12 cellular contexts compared by ENCODE assay signal in the genomic region with DNA sequence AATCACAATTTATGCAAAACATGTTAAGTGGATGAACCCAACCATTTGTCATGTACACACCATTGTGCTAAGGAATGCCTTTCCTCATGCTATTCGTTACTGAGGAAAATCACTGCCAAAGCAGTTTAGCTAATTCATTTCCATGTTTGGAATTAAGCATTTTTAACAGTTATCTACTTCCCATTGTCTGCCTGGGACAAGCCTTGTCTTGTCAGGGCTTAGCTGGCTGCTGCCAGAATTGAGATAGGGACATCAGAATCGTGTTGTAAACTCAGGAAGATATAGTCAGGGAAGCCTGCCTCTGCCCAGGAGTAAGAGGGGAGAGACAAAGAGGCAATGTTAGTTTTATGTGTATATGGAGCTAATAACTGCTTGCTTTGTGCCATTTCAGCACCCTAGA.
"Had no signal": no experiment of that assay in that cellular context is flagged by ENCODE, and none has a peak within 500 bp of the region (broad histone marks: within the 10 kb centered on the region; RNA-seq: fewer than 3 reads in every experiment).

No MANE protein-coding gene starts in this region.

- H3K9me3 ChIP-seq: left lung, testis, upper lobe of right lung had no signal

- H3K9ac ChIP-seq: parathyroid adenoma had no signal

- H3K27ac ChIP-seq: left lung, parathyroid adenoma, testis, upper lobe of right lung had no signal

- H3K36me3 ChIP-seq: left lung, upper lobe of right lung had no signal

- DNase-seq: activated CD4-positive, alpha-beta T cell treated with anti-CD3 and anti-CD28 coated beads for 48 hours; activated CD8-positive, alpha-beta T cell treated with anti-CD3 and anti-CD28 coated beads, Interleukin-2, amount 10 ng/mL, durations not matched to agents 7 days and 5 days; activated naive CD4-positive, alpha-beta T cell treated with Interleukin-2 at 50 U/mL for 16 hours; foreskin fibroblast; islet precursor cell; left lung; stimulated activated CD4-positive, alpha-beta T cell treated with anti-CD3 and anti-CD28 coated beads, Interleukin-4, amount 100 ng/mL, for 24 hours; stimulated activated naive CD8-positive, alpha-beta T cell treated with anti-CD3 and anti-CD28 coated beads, Interleukin-15, amount 100 ng/mL, for 72 hours; T-helper 1 cell; testis; upper lobe of right lung had no signal

- H3K27me3 ChIP-seq: left lung, testis, upper lobe of right lung had no signal

- H2AFZ ChIP-seq: parathyroid adenoma had no signal

- H3K4me3 ChIP-seq: left lung, testis, upper lobe of right lung had no signal

- H3K4me1 ChIP-seq: left lung, parathyroid adenoma, testis, upper lobe of right lung had no signal
